In genomic region chr1:17581389-17582123, GRCh38 we compare ENCODE assay signal across 10 cellular contexts. TPM values are rescaled to one million over a fixed set of nuclear protein-coding genes. Genes with fewer than 3 reads are reported as not detected.
DNase-seq lines count a peak whose midpoint lies in the region; ATAC-seq and TF ChIP-seq lines count a peak whose summit lies in the region.
"Had no signal": no experiment of that assay in that cellular context is flagged by ENCODE, and none has a peak within 500 bp of the region (broad histone marks: within the 10 kb centered on the region; RNA-seq: fewer than 3 reads in every experiment).

No MANE protein-coding gene starts in this region.

- H3K4me3 ChIP-seq in Loucy (ENCODE audit: low read length, poor library complexity, severe bottlenecking) (peak overlapping the region; percentile 59), ascending aorta (no peak overlapping the region), muscle layer of duodenum (ENCODE audit: low read depth in 1 of 2, low read length in 2 of 2) (peak overlapping the region in 1 of 2 donors; percentile 39)

- TF ChIP-seq CTCF in Loucy (conservative IDR thresholded peaks at IDR 0.05; ENCODE audit: low read length) = no peak
- TF ChIP-seq CTCF in ascending aorta (IDR thresholded peaks at IDR 0.05) = no peak
- TF ChIP-seq CTCF in GM10266 (IDR thresholded peaks at IDR 0.05; ENCODE audit: control insufficient read depth, insufficient read depth, low read depth, missing control alignments) = no peak

- no peaks in the 10 kb centered on the region for H3K27me3 ChIP-seq in Loucy (ENCODE audit: insufficient read depth, low read length, poor library complexity, severe bottlenecking)
- H3K27me3 ChIP-seq in ascending aorta = no peaks in the 10 kb centered on the region
- no peaks in the 10 kb centered on the region for H3K27me3 ChIP-seq in muscle layer of duodenum (ENCODE audit: low read depth, low read length)

- H3K9me2 ChIP-seq in Loucy (replicated peaks; ENCODE audit: low read depth, low read length) = no peaks in the 10 kb centered on the region

- H3K36me3 ChIP-seq in Loucy (ENCODE audit: insufficient read depth, low read length) (no peaks in the 10 kb centered on the region), ascending aorta (peaks cover 7 to 9% of the 10 kb centered on the region in 2 donors), muscle layer of duodenum (ENCODE audit: control insufficient read depth in 1 of 2, insufficient read depth in 2 of 2, low read length in 2 of 2) (no peaks in the 10 kb centered on the region)

- intact Hi-C loops in ascending aorta (cut with DNase I) = no loop called here

- peaks cover 42% of the 10 kb centered on the region for H3K4me1 ChIP-seq in Loucy (ENCODE audit: insufficient read depth, low read length, poor library complexity, severe bottlenecking)
- peaks cover 10 to 57% of the 10 kb centered on the region in 2 donors for H3K4me1 ChIP-seq in ascending aorta
- peaks cover 0 to 4% of the 10 kb centered on the region in 2 donors for H3K4me1 ChIP-seq in muscle layer of duodenum (ENCODE audit: control insufficient read depth in 1 of 2, insufficient read depth in 2 of 2, low read length in 2 of 2)

- DNase-seq in NCI-H1417 (lab: John Stamatoyannopoulos, UW) (peak in 2 of 3 experiments; percentile 12 to 51), NCI-H1417 treated with DMSO at 0.1 percent for 48 hours (lab: John Stamatoyannopoulos, UW) (no peak), ascending aorta (ENCODE audit: low spot score in 2 of 2) (no peak), GM10266 (ENCODE audit: extremely low spot score) (no peak)
- DNase-seq in NK-92 treated with Interleukin-12 subunit alpha and Interleukin-12 subunit beta, amount 100 ng/mL, for 24 hours (lab: John Stamatoyannopoulos, UW) = no peak

- H4K20me1 ChIP-seq in Loucy (ENCODE audit: insufficient read depth, low read length, poor library complexity, severe bottlenecking) = no peaks in the 10 kb centered on the region

- H2AFZ ChIP-seq in Loucy (ENCODE audit: low read length) = peak overlapping the region; percentile 85

- no peak for ATAC-seq in GM19395 (IDR thresholded peaks at IDR 0.05; ENCODE audit: unreplicated experiment)
- ATAC-seq: HCT116 had no signal

- H3K9ac ChIP-seq in Loucy (ENCODE audit: low read depth, low read length, poor library complexity, severe bottlenecking) = peak overlapping the region; percentile 69

- H3F3A ChIP-seq in Loucy (ENCODE audit: low read depth) = no peaks in the 10 kb centered on the region

- H3K9me3 ChIP-seq in Loucy (ENCODE audit: insufficient read depth, low read depth, low read length) (no peaks in the 10 kb centered on the region), ascending aorta (no peaks in the 10 kb centered on the region), muscle layer of duodenum (ENCODE audit: control insufficient read depth in 1 of 2, low read length in 2 of 2) (no peaks in the 10 kb centered on the region)

- H3K4me2 ChIP-seq in Loucy (ENCODE audit: low read depth, low read length, poor library complexity, severe bottlenecking) = peak overlapping the region; percentile 83

- peak overlapping the region; percentile 67 to 70 for H3K27ac ChIP-seq in ascending aorta
- H3K27ac ChIP-seq in muscle layer of duodenum (ENCODE audit: low read length) = peak overlapping the region; percentile 39

- H3K79me2 ChIP-seq in Loucy (ENCODE audit: insufficient read depth, low read length) = no peaks in the 10 kb centered on the region

RNA-seq across cellular contexts. Expression of gene ARHGEF10L, which starts 42.1 kb away (rescaled TPM):
- total RNA-seq in ascending aorta = 177 TPM
- total RNA-seq: activated CD8-positive, alpha-beta memory T cell treated with anti-CD3 and anti-CD28 coated beads for 36 hours had no signal

Comparison
In these comparisons a context has a peak if more than half of its experiments do, and no peak if none do; other contexts are left out.
1. DNase-seq: peak in NCI-H1417 (2 of 3); none in NCI-H1417 treated with DMSO at 0.1 percent for 48 hours (single experiment), ascending aorta (0 of 2), GM10266 (single experiment) and NK-92 treated with Interleukin-12 subunit alpha and Interleukin-12 subunit beta, amount 100 ng/mL, for 24 hours (single experiment).